In the genomic region with DNA sequence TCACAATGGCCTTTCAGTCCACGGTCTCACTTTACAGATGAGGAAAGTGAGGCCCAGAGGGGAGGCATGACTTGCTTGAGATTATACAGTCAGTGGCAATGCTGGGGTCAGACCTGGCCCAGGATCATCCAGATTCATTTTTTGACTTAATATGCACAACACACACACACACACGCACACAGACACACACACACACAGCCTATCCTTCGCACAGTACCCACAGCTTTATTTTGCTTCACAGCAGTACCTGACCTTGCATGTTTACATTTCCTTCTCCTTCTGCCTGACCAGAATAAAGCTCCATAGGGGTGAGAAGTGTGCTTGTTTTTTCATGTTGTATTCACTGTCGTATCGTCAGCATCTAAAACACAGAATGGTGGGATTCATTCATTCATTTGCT, we compare ENCODE assay signal across 31 cellular contexts.
A peak's percentile ranks its signal among the peaks of the same experiment; 100 is the strongest.
DNase-seq lines count a peak whose midpoint lies in the region; ATAC-seq, FAIRE-seq and TF ChIP-seq lines count a peak whose summit lies in the region.
"Had no signal": no experiment of that assay in that cellular context is flagged by ENCODE, and none has a peak within 500 bp of the region (broad histone marks: within the 10 kb centered on the region; RNA-seq: fewer than 3 reads in every experiment).

No MANE protein-coding gene starts in this region.

- H3K27ac Mint-ChIP-seq in CD14-positive monocyte: no peak overlapping the region
- H3K27ac Mint-ChIP-seq: activated B cell treated with CpG ODN at 0.5 μM for 24 hours; activated T-cell treated with anti-CD3 and anti-CD28 coated beads, Interleukin-2, amount 50 U/mL, for 24 hours; B cell; T-cell had no signal

- H3K9me3 ChIP-seq in pancreas (no peaks in the 10 kb centered on the region), tibial artery (no peaks in the 10 kb centered on the region)
- H3K9me3 ChIP-seq: ascending aorta, lower lobe of right lung had no signal

- intact Hi-C loops in CD14-positive monocyte (cut with micrococcal nuclease) (no loop called here), pancreas (cut with DNase I) (loop anchor here in 2 of 3 donors (10.0 kb wide), 3 partner anchors 95 to 225 kb away; no protein-coding TSS in a partner anchor), tibial artery (cut with DNase I; ENCODE audit: low total_unique reads) (no loop called here)

- no peaks in the 10 kb centered on the region for H3K36me3 ChIP-seq in pancreas
- H3K36me3 ChIP-seq in tibial artery: no peaks in the 10 kb centered on the region
- H3K36me3 ChIP-seq: ascending aorta, lower lobe of right lung had no signal

- DNase-seq in CD14-positive monocyte (ENCODE audit: low spot score): peak; percentile 22
- DNase-seq in NCI-H146 (lab: John Stamatoyannopoulos, UW): peak; percentile 79
- peak; percentile 89 for DNase-seq in choroid plexus epithelial cell (ENCODE audit: low read depth)
- no peak for DNase-seq in pancreas
- DNase-seq in frontal cortex (ENCODE audit: low spot score in 2 of 2): no peak
- no peak for DNase-seq in tibial artery
- no peak for DNase-seq in NCI-H524 (lab: John Stamatoyannopoulos, UW)
- DNase-seq: activated B cell treated with CpG ODN at 0.5 μM for 24 hours; activated CD4-positive, alpha-beta T cell treated with anti-CD3 and anti-CD28 coated beads, Interleukin-2, amount 50 U/mL, for 1 hour; activated gamma-delta T cell; activated T-cell treated with anti-CD3 and anti-CD28 coated beads, Interleukin-2, amount 50 U/mL, for 24 hours; central memory CD4-positive, alpha-beta T cell; dermis blood vessel endothelial cell; DMS 273 treated with DMSO at 0.1 percent for 48 hours; foreskin melanocyte; H9; lower lobe of right lung; naive thymus-derived CD8-positive, alpha-beta T cell; NCI-H1048; NCI-H187; NCI-H2171; NK-92 treated with Interleukin-12 subunit alpha and Interleukin-12 subunit beta, amount 100 ng/mL, for 24 hours; occipital lobe; stimulated activated naive B cell treated with anti-CD40 and anti-IgM and Interleukin-4, amounts not matched to agents 10 μg/mL and 1 μg/mL and 100 μg/mL, for 72 hours; substantia nigra; T-cell had no signal

- no peak for TF ChIP-seq CTCF in CD14-positive monocyte (IDR thresholded peaks at IDR 0.05)
- TF ChIP-seq CTCF in choroid plexus epithelial cell (conservative IDR thresholded peaks at IDR 0.05; ENCODE audit: low read depth, low read length): no peak
- TF ChIP-seq CTCF in pancreas (IDR thresholded peaks at IDR 0.05): no peak
- TF ChIP-seq CTCF in tibial artery (IDR thresholded peaks at IDR 0.05): no peak

- H3K4me3 ChIP-seq in choroid plexus epithelial cell (ENCODE audit: low read depth, low read length) (no peak overlapping the region), pancreas (no peak overlapping the region), tibial artery (no peak overlapping the region)
- H3K4me3 ChIP-seq: ascending aorta, lower lobe of right lung had no signal

- WGBS in pancreas, 2 donors: 83 to 85% methylated on average over 5 of the region's 5 CpGs

- H3K4me1 Mint-ChIP-seq in CD14-positive monocyte: peaks cover 8% of the 10 kb centered on the region
- H3K4me1 Mint-ChIP-seq: activated B cell treated with CpG ODN at 0.5 μM for 24 hours; B cell; CD8-positive, alpha-beta memory T cell; stimulated activated naive B cell treated with anti-CD40 and anti-IgM and Interleukin-4, amounts not matched to agents 10 μg/mL and 1 μg/mL and 100 μg/mL, for 72 hours; T-cell had no signal

- ATAC-seq in pancreas: peak in 3 of 4 donors; percentile 32 to 61 (median 44)
- ATAC-seq: lower lobe of right lung; naive thymus-derived CD8-positive, alpha-beta T cell; stimulated activated naive B cell treated with anti-CD40 and anti-IgM and Interleukin-4, amounts not matched to agents 10 μg/mL and 1 μg/mL and 100 μg/mL, for 72 hours; T-cell had no signal

- H3K27me3 Mint-ChIP-seq in CD14-positive monocyte (ENCODE audit: low read depth in 3 of 3): peaks cover 2 to 7% (median 3%) of the 10 kb centered on the region in 3 donors

- H3K36me3 Mint-ChIP-seq in CD14-positive monocyte: no peaks in the 10 kb centered on the region
- H3K36me3 Mint-ChIP-seq: CD8-positive, alpha-beta memory T cell; naive thymus-derived CD8-positive, alpha-beta T cell; stimulated activated naive B cell treated with anti-CD40 and anti-IgM and Interleukin-4, amounts not matched to agents 10 μg/mL and 1 μg/mL and 100 μg/mL, for 72 hours; T-cell had no signal

- FAIRE-seq in pancreas (lab: Jason Lieb, UNC) (no peak), frontal cortex (lab: Jason Lieb, UNC) (no peak)
- FAIRE-seq: GM12892, urothelium cell line had no signal

- H3K27me3 ChIP-seq in pancreas: no peaks in the 10 kb centered on the region
- no peaks in the 10 kb centered on the region for H3K27me3 ChIP-seq in tibial artery
- H3K27me3 ChIP-seq: ascending aorta had no signal

- H3K4me1 ChIP-seq in pancreas (no peaks in the 10 kb centered on the region), tibial artery (peaks cover 0 to 7% (median 0%) of the 10 kb centered on the region in 4 donors)
- H3K4me1 ChIP-seq: ascending aorta, lower lobe of right lung had no signal

- no peak overlapping the region for H3K4me3 Mint-ChIP-seq in CD14-positive monocyte
- H3K4me3 Mint-ChIP-seq: activated B cell treated with CpG ODN at 0.5 μM for 24 hours; activated T-cell treated with anti-CD3 and anti-CD28 coated beads, Interleukin-2, amount 50 U/mL, for 24 hours; B cell; CD8-positive, alpha-beta memory T cell; naive thymus-derived CD8-positive, alpha-beta T cell; stimulated activated naive B cell treated with anti-CD40 and anti-IgM and Interleukin-4, amounts not matched to agents 10 μg/mL and 1 μg/mL and 100 μg/mL, for 72 hours; T-cell had no signal

- H3K9me3 Mint-ChIP-seq in CD14-positive monocyte: no peaks in the 10 kb centered on the region
- H3K9me3 Mint-ChIP-seq: activated B cell treated with CpG ODN at 0.5 μM for 24 hours; activated T-cell treated with anti-CD3 and anti-CD28 coated beads, Interleukin-2, amount 50 U/mL, for 24 hours; CD8-positive, alpha-beta memory T cell; H9; naive thymus-derived CD8-positive, alpha-beta T cell; stimulated activated naive B cell treated with anti-CD40 and anti-IgM and Interleukin-4, amounts not matched to agents 10 μg/mL and 1 μg/mL and 100 μg/mL, for 72 hours; T-cell had no signal

- H3K27ac ChIP-seq in pancreas (no peak overlapping the region), tibial artery (no peak overlapping the region)
- H3K27ac ChIP-seq: ascending aorta, lower lobe of right lung had no signal

Comparison
In these comparisons a context has a peak if more than half of its experiments do, and no peak if none do; other contexts are left out.
1. DNase-seq: peak in CD14-positive monocyte (single experiment), NCI-H146 (single experiment) and choroid plexus epithelial cell (single experiment); none in pancreas (0 of 6), frontal cortex (0 of 2), tibial artery (0 of 2) and NCI-H524 (0 of 2).
2. intact Hi-C loops: an anchor here in pancreas (10.0 kb wide); none called in CD14-positive monocyte and tibial artery.